ENCODE assay signal across 34 cellular contexts in the genomic region with DNA sequence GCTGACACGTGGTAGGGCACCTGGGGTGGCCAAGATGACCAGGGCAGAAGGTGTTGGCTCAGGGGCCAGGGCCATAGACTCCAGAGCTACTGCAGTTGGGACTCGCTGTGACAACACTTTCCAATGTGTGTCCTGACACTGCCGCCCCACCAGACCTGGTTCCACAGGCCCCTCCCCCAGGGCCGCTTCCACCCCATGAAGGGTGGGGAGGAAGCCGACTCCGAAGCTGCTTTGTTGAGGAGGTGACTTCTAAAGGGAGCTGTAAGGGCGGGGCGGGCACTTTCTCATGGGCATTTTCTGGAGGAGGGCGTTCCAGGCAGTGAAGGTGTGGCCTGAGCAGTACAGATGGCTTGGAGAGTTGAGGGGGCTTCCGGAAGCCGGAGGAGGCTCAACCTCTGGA. TPM values are rescaled to one million over a fixed set of nuclear protein-coding genes. Genes with fewer than 3 reads are reported as not detected.
"Had no signal": no experiment of that assay in that cellular context is flagged by ENCODE, and none has a peak within 500 bp of the region (broad histone marks: within the 10 kb centered on the region; RNA-seq: fewer than 3 reads in every experiment).

No MANE protein-coding gene starts in this region.

- ATAC-seq: activated CD8-positive, alpha-beta T cell treated with anti-CD3 and anti-CD28 coated beads for 36 hours; activated naive CD4-positive, alpha-beta T cell treated with anti-CD3 and anti-CD28 coated beads, Interleukin-2, amount 50 U/mL, for 72 hours; body of pancreas had no signal

- H3K9me3 ChIP-seq: adrenal gland, body of pancreas, breast epithelium had no signal

- H3K36me3 ChIP-seq: adrenal gland, brain microvascular endothelial cell, breast epithelium had no signal

- H3K4me3 ChIP-seq: adrenal gland, body of pancreas, breast epithelium had no signal

- H3K27me3 ChIP-seq: body of pancreas had no signal

- H3K27ac ChIP-seq: adrenal gland, body of pancreas, brain microvascular endothelial cell, breast epithelium, VCaP had no signal

- DNase-seq: activated B cell treated with CpG ODN at 0.5 μM for 24 hours; activated CD4-positive, alpha-beta memory T cell treated with anti-CD3 and anti-CD28 coated beads for 36 hours; activated CD4-positive, alpha-beta T cell treated with anti-CD3 and anti-CD28 coated beads for 4 hours; activated CD4-positive, alpha-beta T cell treated with anti-CD3 and anti-CD28 coated beads, Interleukin-2, amount 10 ng/mL, durations not matched to agents 24 days and 14 days; activated CD4-positive, alpha-beta T cell treated with anti-CD3 and anti-CD28 coated beads, Interleukin-2, amount 50 U/mL, for 1 hour; activated CD4-positive, alpha-beta T cell treated with anti-CD3 and anti-CD28 coated beads, Interleukin-2, amount 50 U/mL, for 4 hours; activated CD4-positive, CD25-positive, alpha-beta regulatory T cell treated with anti-CD3 and anti-CD28 coated beads, Interleukin-2, amount 50 U/mL, for 72 hours; activated CD8-positive, alpha-beta memory T cell treated with anti-CD3 and anti-CD28 coated beads, Interleukin-2, amount 50 U/mL, for 4 hours; activated CD8-positive, alpha-beta T cell treated with anti-CD3 and anti-CD28 coated beads for 36 hours; activated effector memory CD4-positive, alpha-beta T cell treated with anti-CD3 and anti-CD28 coated beads, Interleukin-2, amount 50 U/mL, for 16 hours; activated gamma-delta T cell treated with Interleukin-2 at 50 U/mL for 16 hours; activated naive CD4-positive, alpha-beta T cell; activated naive CD4-positive, alpha-beta T cell treated with anti-CD3 and anti-CD28 coated beads for 36 hours; activated naive CD4-positive, alpha-beta T cell treated with anti-CD3 and anti-CD28 coated beads, Interleukin-2, amount 50 U/mL, for 16 hours; activated naive CD8-positive, alpha-beta T cell treated with anti-CD3 and anti-CD28 coated beads for 36 hours; activated T-cell treated with anti-CD3 and anti-CD28 coated beads for 4 hours; activated T-cell treated with anti-CD3 and anti-CD28 coated beads, Interleukin-2, amount 50 U/mL, for 1 hour; activated T-cell treated with anti-CD3 and anti-CD28 coated beads, Interleukin-2, amount 50 U/mL, for 48 hours; adrenal gland; amniotic stem cell; aorta; body of pancreas; brain microvascular endothelial cell; central memory CD4-positive, alpha-beta T cell; T-helper 1 cell; T-helper 2 cell; T-helper 9 cell had no signal

- H3K4me1 ChIP-seq: adrenal gland, breast epithelium had no signal

RNA-seq across cellular contexts. Expression of a gene that starts 6.3 kb away (rescaled TPM):
- total RNA-seq: activated B cell treated with CpG ODN at 0.5 μM for 24 hours; activated CD4-positive, alpha-beta memory T cell treated with anti-CD3 and anti-CD28 coated beads for 36 hours; activated CD4-positive, alpha-beta T cell treated with anti-CD3 and anti-CD28 coated beads, Interleukin-2, amount 10 ng/mL, durations not matched to agents 24 days and 14 days; activated CD8-positive, alpha-beta memory T cell treated with anti-CD3 and anti-CD28 coated beads for 36 hours; activated CD8-positive, alpha-beta T cell treated with anti-CD3 and anti-CD28 coated beads for 36 hours; activated naive CD4-positive, alpha-beta T cell treated with anti-CD3 and anti-CD28 coated beads for 36 hours; activated naive CD4-positive, alpha-beta T cell treated with anti-CD3 and anti-CD28 coated beads, Interleukin-2, amount 50 U/mL, for 72 hours; activated naive CD8-positive, alpha-beta T cell treated with anti-CD3 and anti-CD28 coated beads for 36 hours; adrenal gland; aorta; astrocyte; body of pancreas; breast epithelium; cardiac septum had no signal

RNA-seq across cellular contexts. Expression of a gene that starts 37.8 kb away (rescaled TPM):
- total RNA-seq: activated B cell treated with CpG ODN at 0.5 μM for 24 hours; activated CD4-positive, alpha-beta memory T cell treated with anti-CD3 and anti-CD28 coated beads for 36 hours; activated CD4-positive, alpha-beta T cell treated with anti-CD3 and anti-CD28 coated beads, Interleukin-2, amount 10 ng/mL, durations not matched to agents 24 days and 14 days; activated CD8-positive, alpha-beta memory T cell treated with anti-CD3 and anti-CD28 coated beads for 36 hours; activated CD8-positive, alpha-beta T cell treated with anti-CD3 and anti-CD28 coated beads for 36 hours; activated naive CD4-positive, alpha-beta T cell treated with anti-CD3 and anti-CD28 coated beads for 36 hours; activated naive CD4-positive, alpha-beta T cell treated with anti-CD3 and anti-CD28 coated beads, Interleukin-2, amount 50 U/mL, for 72 hours; activated naive CD8-positive, alpha-beta T cell treated with anti-CD3 and anti-CD28 coated beads for 36 hours; adrenal gland; aorta; astrocyte; body of pancreas; breast epithelium; cardiac septum; cerebellum had no signal
